ENCODE assay signal across 30 cellular contexts in genomic region chr4:177660223-177660622, GRCh38.
"Had no signal": no experiment of that assay in that cellular context is flagged by ENCODE, and none has a peak within 500 bp of the region (broad histone marks: within the 10 kb centered on the region; RNA-seq: fewer than 3 reads in every experiment).

No MANE protein-coding gene starts in this region.

- ATAC-seq: activated naive CD4-positive, alpha-beta T cell treated with anti-CD3 and anti-CD28 coated beads, Interleukin-2, amount 50 U/mL, for 72 hours; activated naive CD8-positive, alpha-beta T cell treated with anti-CD3 and anti-CD28 coated beads, Interleukin-2, amount 50 U/mL, for 24 hours; activated T-cell treated with anti-CD3 and anti-CD28 coated beads, Interleukin-2, amount 50 U/mL, for 4 hours; activated T-cell treated with anti-CD3 and anti-CD28 coated beads, Interleukin-2, amount 50 U/mL, for 72 hours; activated T-helper 17 cell treated with anti-CD3 and anti-CD28 coated beads, Interleukin-2, amount 50 U/mL, for 72 hours; body of pancreas had no signal

- H3K4me1 ChIP-seq: adrenal gland, ascending aorta, body of pancreas, breast epithelium had no signal

- H3K27me3 ChIP-seq: adrenal gland, ascending aorta, body of pancreas, brain microvascular endothelial cell, breast epithelium, cardiac muscle cell had no signal

- H3K9me3 ChIP-seq: adrenal gland, ascending aorta had no signal

- DNase-seq: activated effector memory CD4-positive, alpha-beta T cell treated with anti-CD3 and anti-CD28 coated beads, Interleukin-2, amount 50 U/mL, for 16 hours; activated effector memory CD4-positive, alpha-beta T cell treated with Interleukin-2 at 50 U/mL for 16 hours; activated gamma-delta T cell; activated gamma-delta T cell treated with Interleukin-2 at 50 U/mL for 16 hours; activated naive CD4-positive, alpha-beta T cell; activated naive CD4-positive, alpha-beta T cell treated with anti-CD3 and anti-CD28 coated beads for 36 hours; activated naive CD4-positive, alpha-beta T cell treated with anti-CD3 and anti-CD28 coated beads, Interleukin-2, amount 10 ng/mL, durations not matched to agents 7 days and 5 days; activated naive CD4-positive, alpha-beta T cell treated with anti-CD3 and anti-CD28 coated beads, Interleukin-2, amount 50 U/mL, for 16 hours; activated naive CD4-positive, alpha-beta T cell treated with Interleukin-2 at 50 U/mL for 16 hours; activated naive CD8-positive, alpha-beta T cell treated with anti-CD3 and anti-CD28 coated beads for 36 hours; activated naive CD8-positive, alpha-beta T cell treated with anti-CD3 and anti-CD28 coated beads, Interleukin-2, amount 10 ng/mL, durations not matched to agents 7 days and 5 days; activated naive CD8-positive, alpha-beta T cell treated with anti-CD3 and anti-CD28 coated beads, Interleukin-2, amount 50 U/mL, for 24 hours; activated T-cell treated with anti-CD3 and anti-CD28 coated beads, Interleukin-2, amount 50 U/mL, for 24 hours; activated T-cell treated with anti-CD3 and anti-CD28 coated beads, Interleukin-2, amount 50 U/mL, for 4 hours; activated T-cell treated with anti-CD3 and anti-CD28 coated beads, Interleukin-2, amount 50 U/mL, for 72 hours; adrenal gland; amniotic stem cell; amygdala; anterior cingulate cortex; aorta; body of pancreas; brain microvascular endothelial cell; caudate nucleus; central memory CD4-positive, alpha-beta T cell; cerebellar nuclear complex had no signal

- H3K27ac ChIP-seq: adrenal gland, ascending aorta, body of pancreas, brain microvascular endothelial cell, breast epithelium, cardiac muscle cell had no signal

- H3K4me3 ChIP-seq: adrenal gland, ascending aorta, body of pancreas, breast epithelium, cardiac muscle cell had no signal

- H3K36me3 ChIP-seq: adrenal gland, ascending aorta, brain microvascular endothelial cell, breast epithelium, cardiac muscle cell had no signal
